Comparison of ENCODE assay signal across 8 cellular contexts in the genomic region with DNA sequence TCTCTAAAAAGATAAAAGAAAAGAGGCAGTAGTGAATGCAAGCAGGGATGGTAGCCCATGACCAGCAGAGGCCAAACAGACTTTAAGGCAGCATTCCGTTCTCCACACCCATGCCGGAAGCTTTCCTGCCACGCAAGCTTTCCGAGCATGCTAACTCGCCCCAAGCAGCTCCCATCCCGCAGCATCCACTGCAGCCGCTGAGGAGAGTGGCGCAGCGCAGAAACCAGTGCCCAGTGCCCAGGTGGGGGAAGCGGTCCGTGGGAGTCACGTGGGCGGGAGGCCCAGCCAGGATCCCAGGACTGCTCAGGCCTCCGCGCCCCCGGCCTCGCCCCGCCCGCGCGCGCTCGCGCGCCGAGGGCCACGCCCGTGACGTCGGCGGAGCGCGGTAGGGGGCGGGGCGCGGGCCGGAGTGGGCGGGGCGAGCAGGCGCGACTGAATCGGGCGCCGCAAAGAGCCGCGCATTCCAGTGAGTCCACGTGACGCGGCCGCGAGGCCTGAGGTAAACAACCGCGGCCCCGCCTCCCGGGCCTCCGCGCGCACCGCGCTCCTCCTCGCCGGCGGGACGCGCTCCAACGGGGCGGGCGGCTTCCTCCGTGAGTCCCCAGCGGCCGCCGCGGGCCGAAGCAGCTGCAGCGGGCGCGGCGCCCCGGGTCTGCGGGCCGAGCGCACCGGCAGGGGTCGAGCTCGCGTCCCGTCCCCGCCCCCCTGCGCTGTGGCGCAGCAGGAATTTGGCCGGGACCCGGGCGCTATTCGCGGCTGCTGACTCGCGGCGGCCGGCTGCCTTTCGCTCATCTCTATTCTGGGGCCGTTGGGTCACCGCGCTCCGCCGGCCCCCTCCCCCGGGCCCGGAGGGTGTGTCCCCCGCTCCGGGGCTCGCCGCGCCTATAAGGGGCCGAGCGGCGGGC.
A peak's percentile ranks its signal among the peaks of the same experiment; 100 is the strongest.
DNase-seq lines count a peak whose midpoint lies in the region; ATAC-seq and TF ChIP-seq lines count a peak whose summit lies in the region.

OTUD1 (plus strand) TSS at position 529 of the 905 bp plus-strand sequence. CDS start 383 bp downstream, outside the sequence.

- H3K27me3 ChIP-seq in DOHH2 (ENCODE audit: control insufficient read depth, low read length), result no peaks in the 10 kb centered on the region

- no peaks in the 10 kb centered on the region for H3K9me3 ChIP-seq in DOHH2 (ENCODE audit: control insufficient read depth, insufficient read depth, low read length)

- no peak for TF ChIP-seq CTCF in DOHH2 (IDR thresholded peaks at IDR 0.05; ENCODE audit: low read depth, low read length, poor library complexity, severe bottlenecking)
- TF ChIP-seq CTCF in RWPE1 (conservative IDR thresholded peaks at IDR 0.05; ENCODE audit: low read depth), result no peak
- peak; percentile 14 for TF ChIP-seq CTCF in fibroblast of pulmonary artery (IDR thresholded peaks at IDR 0.05; ENCODE audit: low read length, missing control alignments)
- TF ChIP-seq CTCF in nephron (IDR thresholded peaks at IDR 0.05; ENCODE audit: unreplicated experiment in 3 of 3), result peak in 1 of 3 experiments; percentile 25

- H3K4me2 ChIP-seq in DOHH2 (ENCODE audit: low read length), result peak within 1 kb of the TSS; percentile 87

- H3K27ac ChIP-seq in DOHH2 (ENCODE audit: low read depth, low read length), result peak within 1 kb of the TSS; percentile 36
- H3K27ac ChIP-seq in RWPE1, result peak within 1 kb of the TSS; percentile 96

- peaks cover 6% of the 10 kb centered on the region; the same call in 1 of the 2 replicates for H4K20me1 ChIP-seq in DOHH2 (ENCODE audit: control insufficient read depth, insufficient read depth, low read depth, low read length)

- H3K4me3 ChIP-seq in DOHH2 (ENCODE audit: low read length) (peak within 1 kb of the TSS; percentile 91), fibroblast of pulmonary artery (replicated peaks; ENCODE audit: low read depth, low read length) (peak within 1 kb of the TSS; percentile 66)

- no peaks in the 10 kb centered on the region for H3K27me3 Mint-ChIP-seq in nephron (ENCODE audit: low read depth)

- DNase-seq in KG1 (lab: John Stamatoyannopoulos, UW), result peak; percentile 70
- DNase-seq in RWPE1 (ENCODE audit: low spot score), result peak; percentile 85
- peak; percentile 88 for DNase-seq in activated T-helper 9 cell treated with anti-CD3 and anti-CD28 coated beads, Interleukin-2, amount 50 U/mL, for 16 hours (ENCODE audit: low read depth)
- peak; percentile 95 for DNase-seq in fibroblast of pulmonary artery (ENCODE audit: low read depth)
- DNase-seq in stimulated activated naive CD8-positive, alpha-beta T cell treated with anti-CD3 and anti-CD28 coated beads, Interleukin-15, Interleukin-2, amounts not matched to agents 100 U/mL and 50 U/mL, for 24 hours, result peak; percentile 96

- peaks cover 40% of the 10 kb centered on the region for H3K79me2 ChIP-seq in DOHH2 (ENCODE audit: control insufficient read depth, low read length)

- POLR2A ChIA-PET in RWPE1 (lab: Yijun Ruan, JAX; ENCODE audit: low non-redundant PET), result no interaction called here

- peaks cover 27% of the 10 kb centered on the region for H3K36me3 ChIP-seq in DOHH2 (ENCODE audit: control insufficient read depth, low read length)

- no peaks in the 10 kb centered on the region for H3K9me3 Mint-ChIP-seq in nephron

- peak; percentile 82 for ATAC-seq in GM21737 (IDR thresholded peaks at IDR 0.05; ENCODE audit: unreplicated experiment)
- ATAC-seq in stimulated activated naive CD8-positive, alpha-beta T cell treated with anti-CD3 and anti-CD28 coated beads, Interleukin-15, Interleukin-2, amounts not matched to agents 100 U/mL and 50 U/mL, for 24 hours, result peak; percentile 87

- CTCF ChIA-PET in RWPE1 (lab: Yijun Ruan, JAX), result interaction anchor here (0.6 kb wide), 1 partner anchor 554 kb away, joined by 4 read pairs; no protein-coding TSS in a partner anchor

- peaks cover 7% of the 10 kb centered on the region for H3F3A ChIP-seq in DOHH2 (ENCODE audit: control insufficient read depth, insufficient read depth)

- peaks cover 28% of the 10 kb centered on the region for H3K4me1 Mint-ChIP-seq in nephron

- H3K4me3 Mint-ChIP-seq in nephron, result peak within 1 kb of the TSS; percentile 87 to 88 (median 88)

- peaks cover 41% of the 10 kb centered on the region for H3K4me1 ChIP-seq in DOHH2 (ENCODE audit: control insufficient read depth, low read length)

- peaks cover 9% of the 10 kb centered on the region for H3K36me3 Mint-ChIP-seq in nephron (ENCODE audit: low read depth)

- H3K27ac Mint-ChIP-seq in nephron, result peak within 1 kb of the TSS; percentile 77 to 91 (median 85)

- no peaks in the 10 kb centered on the region for H3K9me2 ChIP-seq in DOHH2 (replicated peaks; ENCODE audit: control insufficient read depth, low read length)

Comparison
In these comparisons a context has a peak if more than half of its experiments do, and no peak if none do; other contexts are left out.
1. Peak in every context shown above with its lines: DNase-seq, ATAC-seq, H3K4me3 ChIP-seq and H3K27ac ChIP-seq.